21 cellular contexts compared by ENCODE assay signal in the genomic region with DNA sequence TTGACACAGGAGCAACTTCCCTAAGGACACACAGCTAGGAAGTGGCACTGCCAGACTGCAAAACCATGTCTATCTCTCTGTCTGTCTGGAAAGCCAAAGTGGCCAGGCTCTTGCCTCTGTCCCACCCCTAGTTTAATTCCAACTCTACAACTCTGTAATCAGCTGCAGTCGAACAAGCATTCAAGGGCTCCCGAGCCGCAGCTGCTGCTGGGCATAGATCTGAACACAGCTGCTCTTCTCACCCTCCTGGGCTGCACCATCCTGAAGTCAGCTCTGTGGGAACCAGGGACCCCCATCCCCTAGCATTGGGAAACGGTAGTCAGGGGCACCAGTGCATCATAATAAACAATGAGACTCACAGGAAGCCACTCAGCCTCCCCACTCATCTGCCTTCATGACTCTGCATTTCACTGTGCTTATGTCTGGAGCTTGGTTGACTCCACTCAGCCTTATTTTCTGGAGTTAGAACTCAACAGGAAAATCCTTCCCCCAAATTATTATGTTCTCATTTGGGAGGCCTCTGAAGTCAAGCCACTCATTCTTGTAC. TPM values are rescaled to one million over a fixed set of nuclear protein-coding genes. Genes with fewer than 3 reads are reported as not detected.
"Had no signal": no experiment of that assay in that cellular context is flagged by ENCODE, and none has a peak within 500 bp of the region (broad histone marks: within the 10 kb centered on the region; RNA-seq: fewer than 3 reads in every experiment).

No MANE protein-coding gene starts in this region.

- H3K9me3 ChIP-seq: gastrocnemius medialis had no signal

- H3K36me3 ChIP-seq: brain microvascular endothelial cell, gastrocnemius medialis had no signal

- H3K27me3 ChIP-seq: brain microvascular endothelial cell, gastrocnemius medialis had no signal

- H3K27ac Mint-ChIP-seq: activated CD4-positive, alpha-beta memory T cell treated with anti-CD3 and anti-CD28 coated beads, Interleukin-2, amount 10 ng/mL, durations not matched to agents 7 days and 5 days; activated CD4-positive, alpha-beta T cell treated with anti-CD3 and anti-CD28 coated beads, Interleukin-2, amount 10 ng/mL, durations not matched to agents 24 days and 14 days; activated naive CD4-positive, alpha-beta T cell treated with anti-CD3 and anti-CD28 coated beads, Interleukin-2, amount 50 U/mL, for 24 hours; activated T-helper 1 cell treated with anti-CD3 and anti-CD28 coated beads, Interleukin-12 subunit alpha, Interleukin-12 subunit beta, Interleukin-2, Interleukin-4 antibody, amounts not matched to agents 30 ng/mL and 10 ng/mL and 1 ng/mL, durations not matched to agents 14 hours and 24 hours and 36 hours; T-helper 17 cell had no signal

- DNase-seq: activated CD4-positive, alpha-beta memory T cell treated with anti-CD3 and anti-CD28 coated beads, Interleukin-2, amount 10 ng/mL, durations not matched to agents 7 days and 5 days; activated CD4-positive, alpha-beta T cell treated with anti-CD3 and anti-CD28 coated beads, Interleukin-2, amount 10 ng/mL, durations not matched to agents 24 days and 14 days; activated gamma-delta T cell treated with Interleukin-2 at 50 U/mL for 16 hours; aorta; brain microvascular endothelial cell; central memory CD4-positive, alpha-beta T cell; dermis blood vessel endothelial cell; effector memory CD4-positive, alpha-beta T cell; gastrocnemius medialis; left ventricle myocardium superior; nucleus accumbens; stimulated activated CD4-positive, alpha-beta T cell treated with anti-CD3 and anti-CD28 coated beads, Interleukin-2, amount 100 ng/mL, for 48 hours; stimulated activated CD8-positive, alpha-beta memory T cell treated with anti-CD3 and anti-CD28 coated beads, Interleukin-4, amount 100 ng/mL, for 48 hours; stimulated activated naive CD4-positive, alpha-beta T cell treated with Interleukin-2 at 50 U/mL for 16 hours; T-helper 17 cell had no signal

- ATAC-seq: esophagus mucosa, gastrocnemius medialis, left ventricle myocardium superior, sciatic nerve, T-helper 17 cell had no signal

- H3K4me3 ChIP-seq: gastrocnemius medialis had no signal

- H3K4me1 Mint-ChIP-seq: activated CD4-positive, alpha-beta T cell treated with anti-CD3 and anti-CD28 coated beads, Interleukin-2, amount 10 ng/mL, durations not matched to agents 24 days and 14 days had no signal

- H3K9me3 Mint-ChIP-seq: activated CD4-positive, alpha-beta memory T cell treated with anti-CD3 and anti-CD28 coated beads, Interleukin-2, amount 10 ng/mL, durations not matched to agents 7 days and 5 days; activated CD4-positive, alpha-beta T cell treated with anti-CD3 and anti-CD28 coated beads, Interleukin-2, amount 10 ng/mL, durations not matched to agents 24 days and 14 days; activated naive CD4-positive, alpha-beta T cell treated with anti-CD3 and anti-CD28 coated beads, Interleukin-2, amount 50 U/mL, for 24 hours; activated T-helper 1 cell treated with anti-CD3 and anti-CD28 coated beads, Interleukin-12 subunit alpha, Interleukin-12 subunit beta, Interleukin-2, Interleukin-4 antibody, amounts not matched to agents 30 ng/mL and 10 ng/mL and 1 ng/mL, durations not matched to agents 14 hours and 24 hours and 36 hours had no signal

- H3K4me3 Mint-ChIP-seq: activated CD4-positive, alpha-beta memory T cell treated with anti-CD3 and anti-CD28 coated beads, Interleukin-2, amount 10 ng/mL, durations not matched to agents 7 days and 5 days; activated CD4-positive, alpha-beta T cell treated with anti-CD3 and anti-CD28 coated beads, Interleukin-2, amount 10 ng/mL, durations not matched to agents 24 days and 14 days; activated naive CD4-positive, alpha-beta T cell treated with anti-CD3 and anti-CD28 coated beads, Interleukin-2, amount 50 U/mL, for 24 hours; activated T-helper 1 cell treated with anti-CD3 and anti-CD28 coated beads, Interleukin-12 subunit alpha, Interleukin-12 subunit beta, Interleukin-2, Interleukin-4 antibody, amounts not matched to agents 30 ng/mL and 10 ng/mL and 1 ng/mL, durations not matched to agents 14 hours and 24 hours and 36 hours; T-helper 17 cell had no signal

- FAIRE-seq: islet of Langerhans had no signal

- H3K36me3 Mint-ChIP-seq: activated naive CD4-positive, alpha-beta T cell treated with anti-CD3 and anti-CD28 coated beads, Interleukin-2, amount 50 U/mL, for 24 hours had no signal

- H3K27ac ChIP-seq: brain microvascular endothelial cell, gastrocnemius medialis had no signal

- H3K4me1 ChIP-seq: gastrocnemius medialis had no signal

RNA-seq across cellular contexts. Expression of gene TMEM163, which starts 44.4 kb away (rescaled TPM):
- total RNA-seq: gastrocnemius medialis, mammary epithelial cell had no signal
